ENCODE assay signal across 25 cellular contexts in genomic region chr9:75974006-75974766, GRCh38.
DNase-seq lines count a peak whose midpoint lies in the region; ATAC-seq and TF ChIP-seq lines count a peak whose summit lies in the region.
"Had no signal": no experiment of that assay in that cellular context is flagged by ENCODE, and none has a peak within 500 bp of the region (broad histone marks: within the 10 kb centered on the region; RNA-seq: fewer than 3 reads in every experiment).

No MANE protein-coding gene starts in this region.

- H4K5ac ChIP-seq in IMR-90 (ENCODE audit: low read depth, low read length), result no peak overlapping the region; the same call in 1 of the 2 replicates

- no peak overlapping the region for H3K4me3 ChIP-seq in IMR-90 (ENCODE audit: insufficient read depth, low read depth, low read length)
- H3K4me3 ChIP-seq in osteoblast (ENCODE audit: insufficient read depth, low read length), result peak overlapping the region; percentile 53
- no peak overlapping the region for H3K4me3 ChIP-seq in BE2C (ENCODE audit: low read depth, low read length)
- H3K4me3 ChIP-seq in esophagus squamous epithelium, result no peak overlapping the region
- no peak overlapping the region for H3K4me3 ChIP-seq in OCI-LY7 (ENCODE audit: low read depth, low read length, poor library complexity, severe bottlenecking)
- H3K4me3 ChIP-seq: cardiac muscle cell had no signal

- 43% methylated on average over 4 of the region's 17 CpGs; no CpG with 5 or more reads in 1 of the 2 experiments for WGBS in IMR-90 (ENCODE audit: extremely low coverage in 2 of 2, insufficient read length in 1 of 2), 2 experiments
- 84 to 85% methylated on average over 9 to 16 of the region's 17 CpGs for WGBS in esophagus squamous epithelium, 2 donors

- no peaks in the 10 kb centered on the region for H3K36me3 Mint-ChIP-seq in Calu3 (ENCODE audit: insufficient read depth, unreplicated experiment)
- H3K36me3 Mint-ChIP-seq: stimulated activated naive B cell treated with anti-CD40 and anti-IgM and Interleukin-4, amounts not matched to agents 10 μg/mL and 1 μg/mL and 100 μg/mL, for 72 hours had no signal

- H2AFZ ChIP-seq in IMR-90 (replicated peaks; ENCODE audit: low read length, poor library complexity) (peak overlapping the region; percentile 43), osteoblast (ENCODE audit: low read length) (peak overlapping the region; percentile 67), OCI-LY7 (ENCODE audit: low read length) (no peak overlapping the region)

- H4K8ac ChIP-seq in IMR-90 (ENCODE audit: low read depth in 2 of 2, low read length in 2 of 2), result no peak overlapping the region

- H3K14ac ChIP-seq in IMR-90 (replicated peaks; ENCODE audit: low read depth, low read length), result no peak overlapping the region

- H3K27ac ChIP-seq in IMR-90 (ENCODE audit: insufficient read depth, low read length), result no peak overlapping the region
- H3K27ac ChIP-seq in osteoblast (ENCODE audit: low read depth, low read length), result no peak overlapping the region
- H3K27ac ChIP-seq in esophagus squamous epithelium, result no peak overlapping the region
- no peak overlapping the region for H3K27ac ChIP-seq in OCI-LY7 (ENCODE audit: low read depth, low read length, poor library complexity, severe bottlenecking)
- H3K27ac ChIP-seq: cardiac muscle cell, HL-60 had no signal

- CTCF ChIA-PET in Calu3 (lab: Charles Lee) (interaction anchor here (0.9 to 1.8 kb wide), 2 partner anchors 10 to 13 kb away, joined by 3 to 5 read pairs; no protein-coding TSS in a partner anchor), IMR-90 (lab: Yijun Ruan, JAX) (no interaction called here), OCI-LY7 (lab: Charles Lee; ENCODE audit: unreplicated experiment) (no interaction called here)

- H3K4me1 ChIP-seq in IMR-90 (ENCODE audit: control insufficient read depth, insufficient read depth, low read length) (peaks cover 8% of the 10 kb centered on the region), osteoblast (ENCODE audit: insufficient read depth, low read length) (peaks cover 13% of the 10 kb centered on the region), BE2C (no peaks in the 10 kb centered on the region), esophagus squamous epithelium (peaks cover 0 to 18% (median 0%) of the 10 kb centered on the region in 3 donors), OCI-LY7 (ENCODE audit: insufficient read depth, low read length, poor library complexity, severe bottlenecking) (no peaks in the 10 kb centered on the region)

- H2BK5ac ChIP-seq in IMR-90 (ENCODE audit: low read depth, low read length, poor library complexity, severe bottlenecking), result no peak overlapping the region

- BruUV-seq in Calu3 (replicated peaks; lab: Mats Ljungman, UMichigan) (no TSS peak), IMR-90 (replicated peaks; lab: Mats Ljungman, UMichigan) (no TSS peak), OCI-LY7 (replicated peaks; lab: Mats Ljungman, UMichigan) (no TSS peak)

- H3K56ac ChIP-seq in IMR-90 (ENCODE audit: extremely low read depth, insufficient read depth, low read length), result no peak overlapping the region

- no peak overlapping the region for H2BK15ac ChIP-seq in IMR-90 (ENCODE audit: low read depth, low read length)

- H3K4me2 ChIP-seq in IMR-90 (ENCODE audit: low read depth, low read length), result no peak overlapping the region; the same call in 1 of the 2 replicates
- peak overlapping the region; percentile 72 for H3K4me2 ChIP-seq in osteoblast (ENCODE audit: insufficient read depth, low read length)
- H3K4me2 ChIP-seq in OCI-LY7 (ENCODE audit: low read length), result no peak overlapping the region

- H3K4me1 Mint-ChIP-seq in Calu3 (ENCODE audit: low read depth, unreplicated experiment), result peaks cover 39% of the 10 kb centered on the region
- H3K4me1 Mint-ChIP-seq: stimulated activated naive B cell treated with anti-CD40 and anti-IgM and Interleukin-4, amounts not matched to agents 10 μg/mL and 1 μg/mL and 100 μg/mL, for 72 hours had no signal

- H4K20me1 ChIP-seq in IMR-90 (ENCODE audit: insufficient read depth, low read length), result no peaks in the 10 kb centered on the region
- H4K20me1 ChIP-seq in osteoblast (ENCODE audit: insufficient read depth, low read length), result no peaks in the 10 kb centered on the region
- no peaks in the 10 kb centered on the region for H4K20me1 ChIP-seq in OCI-LY7 (ENCODE audit: insufficient read depth, low read length)

- TF ChIP-seq CTCF in Calu3 (IDR thresholded peaks at IDR 0.05; ENCODE audit: unreplicated experiment) (no peak), IMR-90 (conservative IDR thresholded peaks at IDR 0.05; ENCODE audit: low read depth, low read length) (no peak), osteoblast (IDR thresholded peaks at IDR 0.05; ENCODE audit: extremely low read depth, low read depth, low read length) (no peak), BE2C (IDR thresholded peaks at IDR 0.05; ENCODE audit: low read depth, low read length) (no peak), esophagus squamous epithelium (IDR thresholded peaks at IDR 0.05) (no peak), OCI-LY7 (conservative IDR thresholded peaks at IDR 0.05; ENCODE audit: low read length) (no peak)

- H3K27me3 ChIP-seq in IMR-90 (ENCODE audit: control insufficient read depth, insufficient read depth, low read length) (no peaks in the 10 kb centered on the region), osteoblast (ENCODE audit: insufficient read depth, low read length) (no peaks in the 10 kb centered on the region), BE2C (peaks cover 23% of the 10 kb centered on the region), esophagus squamous epithelium (no peaks in the 10 kb centered on the region)
- H3K27me3 ChIP-seq: cardiac muscle cell had no signal

- peak; percentile 49 for ATAC-seq in IMR-90 (ENCODE audit: low read depth)
- ATAC-seq: activated T-cell treated with anti-CD3 and anti-CD28 coated beads, Interleukin-2, amount 50 U/mL, for 4 hours; SK-N-SH treated with all-trans-retinoic acid at 6 μM for 48 hours; stimulated activated naive B cell treated with anti-CD40 and anti-IgM and Interleukin-4, amounts not matched to agents 10 μg/mL and 1 μg/mL and 100 μg/mL, for 72 hours had no signal

- in situ Hi-C loops in IMR-90 (cut with MboI; ENCODE audit: low sequenced_read_pairs), result no loop called here

- no peaks in the 10 kb centered on the region for H3K27me3 Mint-ChIP-seq in Calu3 (ENCODE audit: unreplicated experiment)
- H3K27me3 Mint-ChIP-seq: CD4-positive, alpha-beta T cell; dendritic cell treated with granulocyte-macrophage colony-stimulating factor and Interleukin-4, amounts not matched to agents 40 ng/mL and 50 ng/mL, for 4 days; stimulated activated naive B cell treated with anti-CD40 and anti-IgM and Interleukin-4, amounts not matched to agents 10 μg/mL and 1 μg/mL and 100 μg/mL, for 72 hours had no signal

- H3K27ac Mint-ChIP-seq in Calu3 (ENCODE audit: unreplicated experiment), result peak overlapping the region; percentile 84
- H3K27ac Mint-ChIP-seq: dendritic cell treated with granulocyte-macrophage colony-stimulating factor and Interleukin-4, amounts not matched to agents 40 ng/mL and 50 ng/mL, for 4 days; stimulated activated naive B cell treated with anti-CD40 and anti-IgM and Interleukin-4, amounts not matched to agents 10 μg/mL and 1 μg/mL and 100 μg/mL, for 72 hours had no signal

- intact Hi-C loops in Calu3 (cut with micrococcal nuclease; ENCODE audit: unreplicated experiment) (no loop called here), IMR-90 (cut with micrococcal nuclease) (no loop called here), esophagus squamous epithelium (cut with DNase I) (no loop called here), OCI-LY7 (cut with micrococcal nuclease; ENCODE audit: unreplicated experiment) (no loop called here)

- H2AK9ac ChIP-seq in IMR-90 (replicated peaks; ENCODE audit: low read depth, low read length, poor library complexity), result peak overlapping the region; percentile 28

- H3K79me2 ChIP-seq in osteoblast (ENCODE audit: insufficient read depth, low read length) (no peaks in the 10 kb centered on the region), OCI-LY7 (ENCODE audit: insufficient read depth, low read depth, low read length) (no peaks in the 10 kb centered on the region)

- no peaks in the 10 kb centered on the region for H3K79me1 ChIP-seq in IMR-90 (ENCODE audit: low read depth in 1 of 2, low read length in 2 of 2)

- H3K18ac ChIP-seq in IMR-90 (ENCODE audit: low read depth, low read length), result no peak overlapping the region; the same call in 1 of the 2 replicates

- no peak overlapping the region for H3K4ac ChIP-seq in IMR-90 (ENCODE audit: low read depth, low read length)

- H3K9me2 ChIP-seq in OCI-LY7 (ENCODE audit: insufficient read depth, low read length), result no peaks in the 10 kb centered on the region

- H2AK5ac ChIP-seq in IMR-90 (ENCODE audit: low read depth, low read length), result no peak overlapping the region

- no peak overlapping the region for H2BK20ac ChIP-seq in IMR-90 (ENCODE audit: low read depth, low read length)

- H3K9me3 Mint-ChIP-seq in Calu3 (ENCODE audit: low read depth, unreplicated experiment), result no peaks in the 10 kb centered on the region
- H3K9me3 Mint-ChIP-seq: CD4-positive, alpha-beta T cell; dendritic cell treated with granulocyte-macrophage colony-stimulating factor and Interleukin-4, amounts not matched to agents 40 ng/mL and 50 ng/mL, for 4 days had no signal

- TF ChIP-seq POLR2A in IMR-90 (IDR thresholded peaks at IDR 0.05; ENCODE audit: low read depth, low read length), result no peak
- no peak for TF ChIP-seq POLR2A in esophagus squamous epithelium (IDR thresholded peaks at IDR 0.05)

- no peak overlapping the region for H4K91ac ChIP-seq in IMR-90 (ENCODE audit: insufficient read depth, low read depth, low read length)

- dilution Hi-C loops in IMR-90 (cut with HindIII; ENCODE audit: low sequenced_read_pairs, unreplicated experiment), result no loop called here

- no peak overlapping the region for H3K9ac ChIP-seq in IMR-90 (ENCODE audit: low read depth, low read length)

- H3K4me3 Mint-ChIP-seq in Calu3 (ENCODE audit: low read depth, unreplicated experiment), result peak overlapping the region; percentile 17
- H3K4me3 Mint-ChIP-seq: activated T-cell treated with anti-CD3 and anti-CD28 coated beads, Interleukin-2, amount 50 U/mL, for 4 hours; CD4-positive, alpha-beta T cell; dendritic cell treated with granulocyte-macrophage colony-stimulating factor and Interleukin-4, amounts not matched to agents 40 ng/mL and 50 ng/mL, for 4 days; stimulated activated naive B cell treated with anti-CD40 and anti-IgM and Interleukin-4, amounts not matched to agents 10 μg/mL and 1 μg/mL and 100 μg/mL, for 72 hours had no signal

- no peak overlapping the region for H3K23ac ChIP-seq in IMR-90 (ENCODE audit: low read depth, low read length)

- POLR2A ChIA-PET in IMR-90 (lab: Charles Lee; ENCODE audit: unreplicated experiment), result no interaction called here
- POLR2A ChIA-PET in OCI-LY7 (lab: Charles Lee), result no interaction called here

- H3K9me1 ChIP-seq in IMR-90 (ENCODE audit: insufficient read depth, low read length), result no peaks in the 10 kb centered on the region

- H2BK120ac ChIP-seq in IMR-90 (ENCODE audit: low read depth, low read length), result no peak overlapping the region

- DNase-seq in Calu3, result peak; percentile 25
- DNase-seq in IMR-90, result no peak
- DNase-seq in fibroblast of gingiva (ENCODE audit: low read depth), result peak; percentile 49
- DNase-seq in osteoblast (ENCODE audit: insufficient read length, low spot score, missing footprints), result no peak
- no peak for DNase-seq in BE2C
- DNase-seq in NCI-H345 treated with DMSO at 0.1 percent for 48 hours (lab: John Stamatoyannopoulos, UW; ENCODE audit: unreplicated experiment), result no peak
- no peak for DNase-seq in esophagus squamous epithelium (lab: John Stamatoyannopoulos, UW)
- DNase-seq in OCI-LY7 (ENCODE audit: low spot score), result no peak
- DNase-seq: activated CD4-positive, alpha-beta T cell treated with anti-CD3 and anti-CD28 coated beads for 4 hours; activated naive CD4-positive, alpha-beta T cell; activated T-cell treated with anti-CD3 and anti-CD28 coated beads, Interleukin-2, amount 50 U/mL, for 4 hours; CD4-positive, alpha-beta T cell; GDM1; glutamatergic neuron; H7; mammary epithelial cell; NCI-H1092; NCI-H187 treated with DMSO at 0.1 percent for 48 hours; stimulated activated CD4-positive, alpha-beta T cell treated with anti-CD3 and anti-CD28 coated beads, Interleukin-4, amount 100 ng/mL, for 24 hours; stimulated activated naive B cell treated with anti-CD40 and anti-IgM and Interleukin-4, amounts not matched to agents 10 μg/mL and 1 μg/mL and 100 μg/mL, for 72 hours; T-helper 2 cell had no signal

- H3K9me3 ChIP-seq in IMR-90 (ENCODE audit: control insufficient read depth, insufficient read depth, low read length) (no peaks in the 10 kb centered on the region), osteoblast (ENCODE audit: low read depth, low read length) (no peaks in the 10 kb centered on the region), BE2C (no peaks in the 10 kb centered on the region), esophagus squamous epithelium (no peaks in the 10 kb centered on the region), OCI-LY7 (ENCODE audit: low read length) (no peaks in the 10 kb centered on the region)

- H3K36me3 ChIP-seq in IMR-90 (ENCODE audit: control insufficient read depth, insufficient read depth, low read length), result no peaks in the 10 kb centered on the region
- no peaks in the 10 kb centered on the region for H3K36me3 ChIP-seq in osteoblast (ENCODE audit: insufficient read depth, low read length)
- no peaks in the 10 kb centered on the region for H3K36me3 ChIP-seq in BE2C
- H3K36me3 ChIP-seq in esophagus squamous epithelium, result no peaks in the 10 kb centered on the region
- H3K36me3 ChIP-seq in OCI-LY7 (ENCODE audit: insufficient read depth, low read length), result no peaks in the 10 kb centered on the region
- H3K36me3 ChIP-seq: cardiac muscle cell had no signal

- TF ChIP-seq RAD21 in IMR-90 (IDR thresholded peaks at IDR 0.05; ENCODE audit: low read length), result no peak

Comparison
In these comparisons a context has a peak if more than half of its experiments do, and no peak if none do; other contexts are left out.
1. DNase-seq: peak in Calu3 (single experiment) and fibroblast of gingiva (single experiment); none in IMR-90 (single experiment), osteoblast (single experiment), BE2C (single experiment), NCI-H345 treated with DMSO at 0.1 percent for 48 hours (single experiment), esophagus squamous epithelium (single experiment) and OCI-LY7 (single experiment).